Comparison of ENCODE assay signal across 26 cellular contexts in the genomic region with DNA sequence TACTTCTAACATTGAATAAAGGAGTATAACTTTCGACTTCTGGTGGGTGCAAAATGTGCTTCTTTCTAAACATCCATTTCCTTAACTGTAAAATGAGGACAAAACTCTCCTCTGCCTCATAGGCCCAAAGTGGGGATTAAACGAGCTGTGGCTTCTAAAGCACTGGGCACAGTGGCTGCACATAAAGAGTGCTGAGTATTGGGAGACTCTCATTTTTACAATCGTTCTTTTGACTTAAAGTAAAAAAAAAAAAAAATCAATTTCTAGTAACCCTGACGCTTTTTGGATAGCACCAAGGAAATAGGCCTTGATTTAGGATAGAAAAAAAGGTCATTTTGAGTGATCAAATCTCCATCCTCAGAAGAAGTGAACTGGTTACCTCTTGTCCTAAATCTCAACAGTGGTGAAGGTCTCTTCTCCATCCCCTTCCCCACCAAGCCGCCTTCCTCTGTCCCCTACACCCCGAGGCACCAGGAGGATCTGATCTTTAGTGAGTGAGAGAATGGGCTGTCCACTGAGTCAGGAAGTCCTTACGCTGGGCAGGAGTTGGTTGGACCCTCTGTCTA.
"Had no signal": no experiment of that assay in that cellular context is flagged by ENCODE, and none has a peak within 500 bp of the region (broad histone marks: within the 10 kb centered on the region; RNA-seq: fewer than 3 reads in every experiment).

No MANE protein-coding gene starts in this region.

- DNase-seq: cerebellar nuclear complex; colonic mucosa; dermis blood vessel endothelial cell; dorsolateral prefrontal cortex; effector CD4-positive, alpha-beta T cell; effector memory CD4-positive, alpha-beta T cell; erythroblast; esophagus squamous epithelium; foreskin fibroblast; foreskin melanocyte; gastrocnemius medialis; heart left ventricle; hypothalamus; immature natural killer cell; kidney; kidney glomerular epithelial cell; left colon; left lung; left ventricle myocardium superior; lower lobe of right lung; mesenchymal stem cell; midbrain; mucosa of descending colon; naive B cell had no signal

- H3K79me2 ChIP-seq: hepatocyte had no signal

- H3K4me1 Mint-ChIP-seq: immature natural killer cell, naive B cell had no signal

- H3K9me3 ChIP-seq: colonic mucosa, esophagus squamous epithelium, gastrocnemius medialis, left lung, lower lobe of right lung, mucosa of descending colon had no signal

- H3K36me3 Mint-ChIP-seq: immature natural killer cell, naive B cell had no signal

- H3K4me2 ChIP-seq: hepatocyte had no signal

- H3K27ac ChIP-seq: colonic mucosa, dorsolateral prefrontal cortex, epithelial cell of prostate, esophagus squamous epithelium, gastrocnemius medialis, heart left ventricle, hepatocyte, left lung, lower lobe of right lung had no signal

- H3K27me3 ChIP-seq: colonic mucosa, dorsolateral prefrontal cortex, esophagus squamous epithelium, gastrocnemius medialis, heart left ventricle, hepatocyte, left lung had no signal

- H3K27ac Mint-ChIP-seq: immature natural killer cell, naive B cell had no signal

- H3K36me3 ChIP-seq: colonic mucosa, esophagus squamous epithelium, gastrocnemius medialis, heart left ventricle, left lung, lower lobe of right lung had no signal

- H3K4me3 Mint-ChIP-seq: immature natural killer cell, naive B cell had no signal

- H3K4me3 ChIP-seq: colonic mucosa, dorsolateral prefrontal cortex, esophagus squamous epithelium, gastrocnemius medialis, heart left ventricle, hepatocyte, left lung, lower lobe of right lung, mucosa of descending colon had no signal

- H2AFZ ChIP-seq: hepatocyte had no signal

- H3K4me1 ChIP-seq: colonic mucosa, left lung, lower lobe of right lung had no signal
